Comparison of ENCODE assay signal across 1 cellular context in the genomic region with DNA sequence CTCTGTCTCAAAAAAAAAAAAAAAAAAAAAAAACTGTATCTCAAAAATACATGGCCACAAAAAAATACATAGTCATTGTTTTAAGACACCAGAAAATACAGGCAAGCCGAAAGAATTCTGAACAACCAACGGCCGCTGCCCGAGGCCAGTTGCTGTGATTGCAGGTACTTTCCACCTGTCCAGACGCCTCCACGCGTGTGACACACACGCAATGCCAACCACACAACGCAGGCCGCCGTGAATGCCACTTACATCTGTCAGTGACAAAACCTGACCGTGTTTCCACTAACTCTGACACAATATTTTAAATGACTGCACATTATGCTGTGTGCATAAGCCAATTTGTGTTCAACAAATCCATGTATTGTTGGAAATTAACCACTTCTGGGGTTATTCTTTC.
TF ChIP-seq lines count a peak whose summit lies in the region.

No MANE protein-coding gene starts in this region.

TF ChIP-seq in H1, 55 proteins besides CTCF, POLR2A, EP300 and RAD21:
- TF ChIP-seq KDM5A (IDR thresholded peaks at IDR 0.05; ENCODE audit: low read length) (no peak), PHF8 (conservative IDR thresholded peaks at IDR 0.05; ENCODE audit: low read depth, low read length) (no peak), CHD1 (IDR thresholded peaks at IDR 0.05; ENCODE audit: low read depth, low read length) (no peak), TBP (IDR thresholded peaks at IDR 0.05; ENCODE audit: low read depth, low read length) (no peak), KDM1A (IDR thresholded peaks at IDR 0.05; ENCODE audit: borderline replicate concordance, low read length) (no peak), POLR2AphosphoS5 (IDR thresholded peaks at IDR 0.05; ENCODE audit: low read depth, low read length) (no peak), JUND (IDR thresholded peaks at IDR 0.05; ENCODE audit: low read length) (no peak), JUN (IDR thresholded peaks at IDR 0.05; ENCODE audit: low read depth, low read length) (no peak), FOSL1 (IDR thresholded peaks at IDR 0.05; ENCODE audit: insufficient read depth, low read depth, low read length) (no peak), SRF (IDR thresholded peaks at IDR 0.05; ENCODE audit: low read depth, low read length) (no peak), SIN3A (conservative IDR thresholded peaks at IDR 0.05 in 1 of 2, IDR thresholded peaks at IDR 0.05 in 1 of 2; ENCODE audit: low read depth in 1 of 2, low read length in 2 of 2) (no peak), CTBP2 (IDR thresholded peaks at IDR 0.05; ENCODE audit: borderline replicate concordance, insufficient read depth, insufficient read length, low read length) (no peak)
- TF ChIP-seq, protein P1, sequence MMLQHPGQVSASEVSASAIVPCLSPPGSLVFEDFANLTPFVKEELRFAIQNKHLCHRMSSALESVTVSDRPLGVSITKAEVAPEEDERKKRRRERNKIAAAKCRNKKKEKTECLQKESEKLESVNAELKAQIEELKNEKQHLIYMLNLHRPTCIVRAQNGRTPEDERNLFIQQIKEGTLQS (IDR thresholded peaks at IDR 0.05; ENCODE audit: insufficient read depth, low read depth, low read length) = no peak
TF ChIP-seq in H1: peak in this region for 0.
